Comparison of ENCODE assay signal across 22 cellular contexts in genomic region chr1:159204071-159204790, GRCh38. TPM values are rescaled to one million over a fixed set of nuclear protein-coding genes. Genes with fewer than 3 reads are reported as not detected.
DNase-seq lines count a peak whose midpoint lies in the region; ATAC-seq, FAIRE-seq and TF ChIP-seq lines count a peak whose summit lies in the region.
"Had no signal": no experiment of that assay in that cellular context is flagged by ENCODE, and none has a peak within 500 bp of the region (broad histone marks: within the 10 kb centered on the region; RNA-seq: fewer than 3 reads in every experiment).

No MANE protein-coding gene starts in this region.

- RAD21 ChIA-PET in GM12878 (lab: Charles Lee; ENCODE audit: unreplicated experiment): no interaction called here

- H3K79me2 ChIP-seq in OCI-LY3 (ENCODE audit: low read length) (no peaks in the 10 kb centered on the region), GM12878 (ENCODE audit: control insufficient read depth, insufficient read depth, low read length) (no peaks in the 10 kb centered on the region)

- no TSS peak for BruUV-seq in GM12878 (replicated peaks; lab: Mats Ljungman, UMichigan)

- H3K4me2 ChIP-seq in OCI-LY3 (ENCODE audit: low read length): peak overlapping the region; percentile 20; the same call in 1 of the 2 replicates
- H3K4me2 ChIP-seq in GM12878 (ENCODE audit: control insufficient read depth, insufficient read depth): no peak overlapping the region

- H3K9me3 Mint-ChIP-seq in T-helper 2 cell treated with Interferon-gamma antibody and Interleukin-4, amounts not matched to agents 5 μg/mL and 100 μg/mL, for 36 hours: no peaks in the 10 kb centered on the region
- H3K9me3 Mint-ChIP-seq: CD4-positive, alpha-beta T cell had no signal

- CTCF ChIA-PET in GM12878 (lab: Yijun Ruan, JAX): interaction anchor here (1.0 to 5.6 kb wide), 4 partner anchors 8 to 686 kb away, joined by 3 to 39 read pairs (median 4); no protein-coding TSS in a partner anchor

- TF ChIP-seq RAD21 in GM12878 (IDR thresholded peaks at IDR 0.05; ENCODE audit: insufficient read depth, low read depth, low read length): no peak

- no peaks in the 10 kb centered on the region for H3K9me3 ChIP-seq in OCI-LY3 (ENCODE audit: insufficient read depth, low read length)
- no peaks in the 10 kb centered on the region for H3K9me3 ChIP-seq in GM12878 (replicated peaks; ENCODE audit: control insufficient read depth, insufficient read depth, low read length)
- no peaks in the 10 kb centered on the region for H3K9me3 ChIP-seq in gastroesophageal sphincter
- H3K9me3 ChIP-seq: BE2C, Peyer's patch had no signal

- peak; percentile 30; the same call in 2 of the 3 replicates for ATAC-seq in GM12878
- ATAC-seq in gastroesophageal sphincter: peak; percentile 33
- no peak for ATAC-seq in HG02763 (IDR thresholded peaks at IDR 0.05; ENCODE audit: unreplicated experiment)
- ATAC-seq: HCT116, Right ventricle myocardium inferior had no signal

- H3K27ac ChIP-seq in OCI-LY3 (ENCODE audit: low read length): no peak overlapping the region
- peak overlapping the region; percentile 31; the same call in 1 of the 2 replicates for H3K27ac ChIP-seq in GM12878 (ENCODE audit: control insufficient read depth, insufficient read depth)
- H3K27ac ChIP-seq in gastroesophageal sphincter: peak overlapping the region in 1 of 4 donors; percentile 17
- H3K27ac ChIP-seq: GM23248, Peyer's patch, SK-N-MC had no signal

- no peaks in the 10 kb centered on the region for H3K36me3 Mint-ChIP-seq in T-helper 2 cell treated with Interferon-gamma antibody and Interleukin-4, amounts not matched to agents 5 μg/mL and 100 μg/mL, for 36 hours (ENCODE audit: low read depth)

- SMC1A ChIA-PET in GM12878 (lab: Charles Lee; ENCODE audit: uncharacterized antibody, unreplicated experiment): interaction anchor here (1.3 kb wide), 1 partner anchor 72 kb away, joined by 5 read pairs; no protein-coding TSS in a partner anchor

- intact Hi-C loops in GM12878 (cut with micrococcal nuclease; ENCODE audit: unreplicated experiment): no loop called here

- peaks cover 39% of the 10 kb centered on the region for H3K27me3 Mint-ChIP-seq in T-helper 2 cell treated with Interferon-gamma antibody and Interleukin-4, amounts not matched to agents 5 μg/mL and 100 μg/mL, for 36 hours (ENCODE audit: low read depth)

- no peaks in the 10 kb centered on the region for H3K36me3 ChIP-seq in OCI-LY3 (replicated peaks; ENCODE audit: low read depth, low read length)
- no peaks in the 10 kb centered on the region for H3K36me3 ChIP-seq in GM12878 (ENCODE audit: control insufficient read depth in 2 of 2, insufficient read depth in 2 of 2, low read length in 1 of 2)
- peaks cover 0 to 15% of the 10 kb centered on the region in 2 donors for H3K36me3 ChIP-seq in gastroesophageal sphincter
- H3K36me3 ChIP-seq: BE2C, Peyer's patch had no signal

- POLR2A ChIA-PET in GM12878 (lab: Charles Lee): no interaction called here

- TF ChIP-seq EP300 in GM12878 (IDR thresholded peaks at IDR 0.05; ENCODE audit: borderline replicate concordance in 1 of 2, control insufficient read depth in 1 of 2, low read depth in 2 of 2, low read length in 2 of 2) (no peak), gastroesophageal sphincter (IDR thresholded peaks at IDR 0.05) (no peak)

- H3K4me3 Mint-ChIP-seq in T-helper 2 cell treated with Interferon-gamma antibody and Interleukin-4, amounts not matched to agents 5 μg/mL and 100 μg/mL, for 36 hours: no peak overlapping the region
- H3K4me3 Mint-ChIP-seq: CD4-positive, alpha-beta T cell had no signal

- TF ChIP-seq POLR2A in GM12878 (IDR thresholded peaks at IDR 0.05; ENCODE audit: low read depth, low read length) (no peak), gastroesophageal sphincter (IDR thresholded peaks at IDR 0.05) (no peak)

- TF ChIP-seq CTCF in OCI-LY3 (IDR thresholded peaks at IDR 0.05; ENCODE audit: low read depth, low read length) (no peak), GM12878 (IDR thresholded peaks at IDR 0.05 in 2 of 3, conservative IDR thresholded peaks at IDR 0.05 in 1 of 3; ENCODE audit: control insufficient read depth in 2 of 3, extremely low read depth in 1 of 3, insufficient read depth in 1 of 3, low read depth in 3 of 3, low read length in 3 of 3) (no peak), gastroesophageal sphincter (IDR thresholded peaks at IDR 0.05) (no peak)

- FAIRE-seq in GM12878 (lab: Jason Lieb, UNC): no peak
- FAIRE-seq: GM12891 had no signal

- H4K20me1 ChIP-seq in OCI-LY3 (ENCODE audit: insufficient read depth, low read length) (no peaks in the 10 kb centered on the region), GM12878 (ENCODE audit: control insufficient read depth, insufficient read depth) (no peaks in the 10 kb centered on the region)

- no peaks in the 10 kb centered on the region for H3K4me1 Mint-ChIP-seq in T-helper 2 cell treated with Interferon-gamma antibody and Interleukin-4, amounts not matched to agents 5 μg/mL and 100 μg/mL, for 36 hours (ENCODE audit: low read depth)

- H2AFZ ChIP-seq in OCI-LY3 (ENCODE audit: low read depth, low read length): no peak overlapping the region
- no peak overlapping the region for H2AFZ ChIP-seq in GM12878 (ENCODE audit: control insufficient read depth, low read depth, low read length)
- H2AFZ ChIP-seq: GM23248 had no signal

- no peak overlapping the region for H3K9ac ChIP-seq in OCI-LY3 (ENCODE audit: low read length)
- H3K9ac ChIP-seq in GM12878 (ENCODE audit: control insufficient read depth, insufficient read depth, low read length): no peak overlapping the region
- H3K9ac ChIP-seq: GM23248 had no signal

- H3K4me1 ChIP-seq in OCI-LY3 (ENCODE audit: low read length) (peaks cover 41% of the 10 kb centered on the region), GM12878 (ENCODE audit: control insufficient read depth, insufficient read depth, low read length) (0 out of 2 replicates have a peak, but pooled peaks cover 12% of the 10 kb centered on the region), gastroesophageal sphincter (no peaks in the 10 kb centered on the region)
- H3K4me1 ChIP-seq: BE2C, Peyer's patch had no signal

- in situ Hi-C loops in GM12878 (cut with MboI): no loop called here

- WGBS in GM12878 (ENCODE audit: insufficient coverage, insufficient replicate concordance, low lambda C conversion rate, missing lambda C conversion rate): 16% methylated on average over 8 of the region's 8 CpGs
- WGBS in gastroesophageal sphincter (ENCODE audit: low coverage in 1 of 2), 2 donors: 34 to 66% methylated on average over 4 to 5 of the region's 8 CpGs

- H3K4me3 ChIP-seq in OCI-LY3 (ENCODE audit: low read length) (no peak overlapping the region), GM12878 (no peak overlapping the region), gastroesophageal sphincter (peak overlapping the region in 1 of 2 donors; percentile 45)
- H3K4me3 ChIP-seq: GM23248, SK-N-MC had no signal

- H3K27me3 ChIP-seq in OCI-LY3 (ENCODE audit: low read depth, low read length): peaks cover 20% of the 10 kb centered on the region
- H3K27me3 ChIP-seq in GM12878 (replicated peaks in 1 of 2; ENCODE audit: control insufficient read depth in 2 of 2, insufficient read depth in 2 of 2, low read length in 1 of 2): peaks cover 0 to 2% of the 10 kb centered on the region in 2 experiments; a peak in 2 of 4 replicates
- H3K27me3 ChIP-seq in gastroesophageal sphincter: peaks cover 67% of the 10 kb centered on the region
- H3K27me3 ChIP-seq: BE2C, Peyer's patch had no signal

- DNase-seq in GM12878 (ENCODE audit: low read depth, low spot score) (no peak), GOT3 (lab: John Stamatoyannopoulos, UW) (no peak)
- no peak for DNase-seq in stimulated activated CD4-positive, alpha-beta T cell treated with anti-CD3 and anti-CD28 coated beads, Interleukin-2, amount 100 ng/mL, for 48 hours
- no peak for DNase-seq in T-helper 2 cell treated with Interferon-gamma antibody and Interleukin-4, amounts not matched to agents 5 μg/mL and 100 μg/mL, for 36 hours (ENCODE audit: low spot score)
- DNase-seq: BE2C; CD4-positive, alpha-beta T cell; DMS79 treated with DMSO at 0.1 percent for 48 hours; GM23248; KBM-7; NCI-H1436; NCI-H2081; NCI-H748 treated with DMSO at 0.1 percent for 48 hours; Peyer's patch had no signal

- H3K27ac Mint-ChIP-seq in T-helper 2 cell treated with Interferon-gamma antibody and Interleukin-4, amounts not matched to agents 5 μg/mL and 100 μg/mL, for 36 hours: no peak overlapping the region
- H3K27ac Mint-ChIP-seq: CD4-positive, alpha-beta T cell had no signal

RNA-seq across cellular contexts. Expression of gene ACKR1, which starts 0.4 kb away (rescaled TPM):
- total RNA-seq in GM12878 (2013; cell fraction: nucleolus; rRNA removed): not detected in 2 replicates
- total RNA-seq in GM12878 (2014; rRNA removed) (0.06 and 0.38 TPM in 2 replicates), GM12878 (2014; rRNA removed; fragmentation: Illumina TruSeq; extraction: Trizol) (0.09 and 0.14 TPM in 2 replicates), GM12878 (2021) (0.35 and 0.38 TPM in 2 replicates), gastroesophageal sphincter (100 to 1,000 TPM in 2 of 4 donors, 10 to 100 TPM in 2; 27.9 to 180 (median 94.4) TPM)
- 1.5 TPM for polyA plus RNA-seq in GM12878 (2011; ENCODE audit: low read depth)
- polyA plus RNA-seq in GM12878 (2011; rRNA removed) (0.58 and 0.99 TPM in 2 replicates), GM12878 (2014; fragmentation: Illumina TruSeq; extraction: Trizol) (0.16 TPM in 1 of 2 replicates, not detected in the other), GM12878 (2014; fragmentation: Nextera tagmentation; extraction: Ambion mirVana) (under 1 TPM in 1 of 2 experiments, not detected in 1; 0.62 TPM), GM12878 (2014; rRNA removed) (0.18 and 0.19 TPM in 2 replicates), GM12878 (2016; fragmentation: Nextera tagmentation; extraction: Ambion mirVana) (1 to 10 TPM; 1.4 to 1.8 TPM)
- 1.5 and 1.6 TPM in 2 replicates for polyA plus RNA-seq in GM12878 (2011; cell fraction: cytosol; rRNA removed)
- 1.6 and 2.1 TPM in 2 replicates for polyA plus RNA-seq in GM12878 (2011; cell fraction: nucleus; rRNA removed)
- polyA plus RNA-seq in GM12878 (2012): 1.3 and 1.7 TPM in 2 replicates
- polyA minus RNA-seq in GM12878 (2011; rRNA and poly(A)+ RNA removed): 1.2 TPM in 2 replicates
- not detected in 2 replicates for polyA minus RNA-seq in GM12878 (2011; cell fraction: cytosol; rRNA and poly(A)+ RNA removed)
- 0.85 and 1.3 TPM in 2 replicates for polyA minus RNA-seq in GM12878 (2011; cell fraction: nucleus; rRNA and poly(A)+ RNA removed)
- total RNA-seq: CD4-positive, alpha-beta T cell; G401; GM23248; NCI-H460 had no signal
- polyA plus RNA-seq: GM23248 had no signal

RNA-seq across cellular contexts. Expression of gene CADM3, which starts 32.8 kb away (rescaled TPM):
- total RNA-seq in GM12878 (2013; cell fraction: nucleolus; rRNA removed): 0.34 and 0.42 TPM in 2 replicates
- total RNA-seq in GM12878 (2014; rRNA removed) (not detected in 2 replicates), GM12878 (2014; rRNA removed; fragmentation: Illumina TruSeq; extraction: Trizol) (not detected in 2 replicates), GM12878 (2021) (not detected in 2 replicates), gastroesophageal sphincter (10 to 100 TPM; 11.7 to 23.4 (median 18.6) TPM)
- 0.34 TPM for polyA plus RNA-seq in GM12878 (2011; ENCODE audit: low read depth)
- polyA plus RNA-seq in GM12878 (2011; rRNA removed) (0.27 and 0.37 TPM in 2 replicates), GM12878 (2014; fragmentation: Illumina TruSeq; extraction: Trizol) (not detected in 2 replicates), GM12878 (2014; fragmentation: Nextera tagmentation; extraction: Ambion mirVana) (not detected), GM12878 (2014; rRNA removed) (0.01 and 0.04 TPM in 2 replicates), GM12878 (2016; fragmentation: Nextera tagmentation; extraction: Ambion mirVana) (not detected)
- polyA plus RNA-seq in GM12878 (2011; cell fraction: cytosol; rRNA removed): 0.18 and 0.22 TPM in 2 replicates
- 0.39 and 0.79 TPM in 2 replicates for polyA plus RNA-seq in GM12878 (2011; cell fraction: nucleus; rRNA removed)
- polyA plus RNA-seq in GM12878 (2012): 0.10 and 0.18 TPM in 2 replicates
- 0.15 and 0.37 TPM in 2 replicates for polyA minus RNA-seq in GM12878 (2011; rRNA and poly(A)+ RNA removed)
- not detected in 2 replicates for polyA minus RNA-seq in GM12878 (2011; cell fraction: cytosol; rRNA and poly(A)+ RNA removed)
- 0.10 and 0.12 TPM in 2 replicates for polyA minus RNA-seq in GM12878 (2011; cell fraction: nucleus; rRNA and poly(A)+ RNA removed)
- total RNA-seq: CD4-positive, alpha-beta T cell; G401; GM23248; NCI-H460 had no signal
- polyA plus RNA-seq: GM23248 had no signal

Comparison
In these comparisons a context has a peak if more than half of its experiments do, and no peak if none do; other contexts are left out.
1. RNA of gene ACKR1, which starts 0.4 kb away (total RNA-seq): 27.9 to 180 TPM in gastroesophageal sphincter; 0.06 to 0.38 TPM in GM12878; every median in the first group is over 10 times any median in the second.
2. RNA of gene CADM3, which starts 32.8 kb away (total RNA-seq): 11.7 to 23.4 TPM in gastroesophageal sphincter; 0.34 to 0.42 TPM in GM12878; every median in the first group is over 4 times any median in the second.